ENCODE assay signal across 21 cellular contexts in genomic region chr11:3206922-3207204, GRCh38. TPM values are rescaled to one million over a fixed set of nuclear protein-coding genes. Genes with fewer than 3 reads are reported as not detected.
A peak's percentile ranks its signal among the peaks of the same experiment; 100 is the strongest.
DNase-seq lines count a peak whose midpoint lies in the region; ATAC-seq, FAIRE-seq and TF ChIP-seq lines count a peak whose summit lies in the region.
"Had no signal": no experiment of that assay in that cellular context is flagged by ENCODE, and none has a peak within 500 bp of the region (broad histone marks: within the 10 kb centered on the region; RNA-seq: fewer than 3 reads in every experiment).

No MANE protein-coding gene starts in this region.

- H3K4me3 ChIP-seq in astrocyte (ENCODE audit: insufficient read depth, low read depth, low read length): no peak overlapping the region
- H3K4me3 ChIP-seq: HAP-1 had no signal

- H2AFZ ChIP-seq in H9 (ENCODE audit: low read length) (no peak overlapping the region), astrocyte (ENCODE audit: low read depth, low read length) (no peak overlapping the region)

- no peak overlapping the region for H4K8ac ChIP-seq in H9 (replicated peaks; ENCODE audit: insufficient read length, low read depth, low read length)

- H3K4me1 Mint-ChIP-seq in H9 (peaks cover 8 to 9% of the 10 kb centered on the region in 2 experiments), astrocyte (ENCODE audit: low read depth, unreplicated experiment) (no peaks in the 10 kb centered on the region), immature natural killer cell (peaks cover 7 to 31% of the 10 kb centered on the region in 2 donors)
- H3K4me1 Mint-ChIP-seq: IgD-negative memory B cell had no signal

- H3K4me2 ChIP-seq in H9 (ENCODE audit: insufficient read depth, insufficient read length, low read length) (no peak overlapping the region), astrocyte (ENCODE audit: low read length) (no peak overlapping the region)

- H2BK15ac ChIP-seq in H9 (ENCODE audit: low read depth, low read length): no peak overlapping the region

- H3K27ac Mint-ChIP-seq in H9 (no peak overlapping the region), astrocyte (ENCODE audit: unreplicated experiment) (no peak overlapping the region), immature natural killer cell (no peak overlapping the region)
- H3K27ac Mint-ChIP-seq: CD4-positive, alpha-beta T cell; IgD-negative memory B cell had no signal

- H3K27ac ChIP-seq in H9 (ENCODE audit: insufficient read length, low read depth, low read length): no peak overlapping the region
- H3K27ac ChIP-seq in astrocyte (ENCODE audit: low read depth, low read length): no peak overlapping the region
- H3K27ac ChIP-seq: C4-2B, HL-60 had no signal

- no peak overlapping the region for H3K4ac ChIP-seq in H9 (ENCODE audit: low read depth, low read length)

- H4K91ac ChIP-seq in H9 (ENCODE audit: insufficient read length, low read depth, low read length): no peak overlapping the region

- no peak for DNase-seq in H9
- no peak for DNase-seq in astrocyte (ENCODE audit: low read depth)
- DNase-seq in immature natural killer cell: peak; percentile 35 to 64 (median 61)
- no peak for DNase-seq in RKO (ENCODE audit: low spot score)
- DNase-seq in hippocampal formation (lab: John Stamatoyannopoulos, UW): no peak
- DNase-seq: AML-193; Caco-2; CD4-positive, alpha-beta T cell; GOT3; KG1 had no signal

- no peak overlapping the region for H3T11ph ChIP-seq in H9 (ENCODE audit: low read length)

- no peak overlapping the region for H2BK120ac ChIP-seq in H9 (ENCODE audit: low read depth, low read length, poor library complexity, severe bottlenecking)

- no peak overlapping the region for H3K14ac ChIP-seq in H9 (ENCODE audit: insufficient read depth, low read length)

- ATAC-seq in GM21526 (IDR thresholded peaks at IDR 0.05; ENCODE audit: low FRiP score, unreplicated experiment): no peak

- H3K27me3 ChIP-seq in H9 (ENCODE audit: insufficient read depth, low read length) (peaks cover 7% of the 10 kb centered on the region; the same call in 1 of the 2 replicates), astrocyte (ENCODE audit: insufficient read depth, low read length) (peaks cover 17% of the 10 kb centered on the region)

- no CpG with 5 or more reads among the region's 1 CpG for WGBS in H9 (ENCODE audit: extremely low coverage, insufficient read length, low lambda C conversion rate)

- H2AK5ac ChIP-seq in H9 (ENCODE audit: insufficient read length, low read length): no peak overlapping the region

- no peak overlapping the region for H2BK12ac ChIP-seq in H9 (ENCODE audit: insufficient read length, low read depth, low read length)

- H3K56ac ChIP-seq in H9 (ENCODE audit: insufficient read length, low read depth, low read length): no peak overlapping the region

- H3K36me3 Mint-ChIP-seq in H9 (ENCODE audit: insufficient read depth in 1 of 3, low read depth in 3 of 3): no peaks in the 10 kb centered on the region
- no peaks in the 10 kb centered on the region for H3K36me3 Mint-ChIP-seq in astrocyte (ENCODE audit: low read depth, unreplicated experiment)
- peaks cover 0 to 5% (median 0%) of the 10 kb centered on the region in 3 donors for H3K36me3 Mint-ChIP-seq in immature natural killer cell
- H3K36me3 Mint-ChIP-seq: IgD-negative memory B cell had no signal

- no peaks in the 10 kb centered on the region for H3K79me1 ChIP-seq in H9 (ENCODE audit: insufficient read depth, low read depth, low read length, poor library complexity, severe bottlenecking)

- TF ChIP-seq CTCF in H9 (conservative IDR thresholded peaks at IDR 0.05) (no peak), astrocyte (IDR thresholded peaks at IDR 0.05; ENCODE audit: insufficient read depth, low read depth, low read length) (no peak)

- FAIRE-seq in astrocyte (lab: Jason Lieb, UNC): peak; percentile 5
- FAIRE-seq: A204.1, D721Med, G401.6, GM18507 had no signal

- no peak overlapping the region for H2BK5ac ChIP-seq in H9 (ENCODE audit: insufficient read length, low read length)

- H4K20me1 ChIP-seq in H9 (ENCODE audit: control insufficient read depth, insufficient read depth, insufficient read length): peaks cover 2% of the 10 kb centered on the region
- H4K20me1 ChIP-seq in astrocyte (ENCODE audit: insufficient read depth, low read length): peaks cover 5% of the 10 kb centered on the region

- H3K79me2 ChIP-seq in H9 (ENCODE audit: insufficient read depth, low read length): no peaks in the 10 kb centered on the region
- H3K79me2 ChIP-seq in astrocyte (ENCODE audit: insufficient read depth, low read length): no peaks in the 10 kb centered on the region

- H3K9me3 Mint-ChIP-seq in H9 (peaks cover 0 to 4% of the 10 kb centered on the region in 2 experiments; a peak in 2 of 5 replicates), astrocyte (ENCODE audit: unreplicated experiment) (peaks cover 2% of the 10 kb centered on the region), immature natural killer cell (peaks cover 0 to 10% (median 6%) of the 10 kb centered on the region in 6 donors)
- H3K9me3 Mint-ChIP-seq: CD4-positive, alpha-beta T cell had no signal

- H3K9ac ChIP-seq in H9 (ENCODE audit: extremely low read depth, insufficient read length, low read length) (no peak overlapping the region), astrocyte (ENCODE audit: low read length) (no peak overlapping the region)

- no peaks in the 10 kb centered on the region for H3K36me3 ChIP-seq in astrocyte (ENCODE audit: insufficient read depth, low read length)
- H3K36me3 ChIP-seq: HAP-1 had no signal

- no peak overlapping the region for H3K23ac ChIP-seq in H9 (ENCODE audit: insufficient read length, low read depth, low read length)

- H3K9me3 ChIP-seq in H9 (ENCODE audit: control insufficient read depth, low read depth, low read length) (no peaks in the 10 kb centered on the region), astrocyte (ENCODE audit: insufficient read depth, low read depth, low read length) (peaks cover 6% of the 10 kb centered on the region)
- H3K9me3 ChIP-seq: HAP-1 had no signal

- no peaks in the 10 kb centered on the region for H3K4me1 ChIP-seq in H9 (ENCODE audit: insufficient read depth, low read length)
- H3K4me1 ChIP-seq in astrocyte (ENCODE audit: insufficient read depth, low read length): no peaks in the 10 kb centered on the region
- H3K4me1 ChIP-seq: Caco-2, HAP-1 had no signal

- peak overlapping the region; percentile 12 for H4K5ac ChIP-seq in H9 (ENCODE audit: insufficient read length, low read depth, low read length)

- H3K23me2 ChIP-seq in H9 (ENCODE audit: insufficient read length, low read depth, low read length, poor library complexity, severe bottlenecking): peaks cover 9% of the 10 kb centered on the region

- H3K4me3 Mint-ChIP-seq in H9: no peak overlapping the region
- no peak overlapping the region for H3K4me3 Mint-ChIP-seq in astrocyte (ENCODE audit: unreplicated experiment)
- no peak overlapping the region for H3K4me3 Mint-ChIP-seq in immature natural killer cell
- H3K4me3 Mint-ChIP-seq: CD4-positive, alpha-beta T cell; IgD-negative memory B cell had no signal

- H3K27me3 Mint-ChIP-seq in H9 (ENCODE audit: low read depth): peaks cover 48% of the 10 kb centered on the region
- H3K27me3 Mint-ChIP-seq in astrocyte (ENCODE audit: low read depth, unreplicated experiment): peaks cover 39% of the 10 kb centered on the region
- H3K27me3 Mint-ChIP-seq in immature natural killer cell (ENCODE audit: low read depth in 3 of 3): peaks cover 5 to 8% (median 6%) of the 10 kb centered on the region in 3 donors

- no peak overlapping the region for H2BK20ac ChIP-seq in H9 (ENCODE audit: low read depth, low read length, poor library complexity, severe bottlenecking)

- no peak overlapping the region for H3K18ac ChIP-seq in H9 (ENCODE audit: insufficient read length, low read depth, low read length)

RNA-seq across cellular contexts. Expression of gene MRGPRG, which starts 11.8 kb away (rescaled TPM):
- not detected in 2 replicates for total RNA-seq in H9 (2021)
- total RNA-seq in astrocyte: not detected in 2 replicates
- not detected for polyA plus RNA-seq in immature natural killer cell
- total RNA-seq: Caco-2; CD4-positive, alpha-beta T cell; HT1080 had no signal
- polyA plus RNA-seq: BJ, IgD-negative memory B cell had no signal

RNA-seq across cellular contexts. Expression of gene MRGPRE, which starts 25.4 kb away (rescaled TPM):
- not detected in 2 replicates for total RNA-seq in H9 (2021)
- total RNA-seq in astrocyte: not detected in 2 replicates
- polyA plus RNA-seq in immature natural killer cell: not detected
- total RNA-seq: Caco-2; CD4-positive, alpha-beta T cell; HT1080 had no signal
- polyA plus RNA-seq: BJ, IgD-negative memory B cell had no signal

RNA-seq across cellular contexts. Expression of gene OSBPL5, which starts 41.8 kb away (rescaled TPM):
- total RNA-seq in H9 (2021) (11.1 and 16.1 TPM in 2 replicates), astrocyte (29.0 and 34.2 TPM in 2 replicates)
- polyA plus RNA-seq in immature natural killer cell: 10 to 100 TPM; 32.8 to 98.9 (median 33.3) TPM

Comparison
In these comparisons a context has a peak if more than half of its experiments do, and no peak if none do; other contexts are left out.
1. DNase-seq: peak in immature natural killer cell (3 of 3); none in H9 (single experiment), astrocyte (single experiment), RKO (single experiment) and hippocampal formation (0 of 2).